1 cellular context compared by ENCODE assay signal in the genomic region with DNA sequence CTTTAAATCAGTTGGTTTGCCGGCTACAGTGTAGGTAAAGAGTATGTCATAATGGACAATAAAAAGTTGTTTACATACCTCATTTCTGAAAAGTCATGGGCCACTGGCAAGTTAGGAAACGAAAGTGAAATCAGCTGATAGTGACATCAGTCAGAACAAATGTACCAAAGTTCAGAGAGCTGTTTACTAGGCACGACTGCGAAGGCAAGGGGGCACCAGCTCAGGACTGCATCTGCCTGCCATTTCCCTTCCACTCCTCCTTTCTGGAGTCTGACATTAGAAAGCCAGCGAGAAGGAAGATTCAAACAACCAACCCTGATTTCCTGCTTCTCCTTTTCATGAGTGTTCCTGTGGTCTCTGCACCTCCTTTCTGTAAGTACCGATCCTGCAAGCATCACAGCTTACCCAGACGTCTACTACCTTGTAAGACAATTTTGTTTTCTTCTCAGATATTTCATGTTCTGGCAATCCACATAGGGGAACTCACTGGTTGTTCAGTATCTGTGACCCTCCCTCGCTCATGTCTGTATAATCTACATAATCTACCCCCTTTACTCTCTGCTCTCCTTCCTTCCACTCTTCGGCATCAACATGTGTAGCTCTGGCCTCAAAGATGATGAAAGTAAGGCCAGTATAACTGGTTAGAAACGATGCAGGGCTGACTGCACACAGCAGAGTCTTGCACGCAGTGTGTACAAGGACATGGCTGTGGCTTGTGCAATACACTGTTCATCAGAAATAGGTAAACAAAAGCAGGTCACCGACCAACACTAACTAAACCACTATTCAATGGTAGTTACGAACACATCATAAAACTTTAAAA.
TF ChIP-seq lines count a peak whose summit lies in the region.

A gene (plus strand): TSS at position 174 of the 823 bp plus-strand sequence. CDS start 16,370 bp downstream, outside the sequence.

TF ChIP-seq in HepG2, 621 proteins besides CTCF, POLR2A, EP300 and RAD21 (continued from another document and continues in another):
- TF ChIP-seq, protein P1, sequence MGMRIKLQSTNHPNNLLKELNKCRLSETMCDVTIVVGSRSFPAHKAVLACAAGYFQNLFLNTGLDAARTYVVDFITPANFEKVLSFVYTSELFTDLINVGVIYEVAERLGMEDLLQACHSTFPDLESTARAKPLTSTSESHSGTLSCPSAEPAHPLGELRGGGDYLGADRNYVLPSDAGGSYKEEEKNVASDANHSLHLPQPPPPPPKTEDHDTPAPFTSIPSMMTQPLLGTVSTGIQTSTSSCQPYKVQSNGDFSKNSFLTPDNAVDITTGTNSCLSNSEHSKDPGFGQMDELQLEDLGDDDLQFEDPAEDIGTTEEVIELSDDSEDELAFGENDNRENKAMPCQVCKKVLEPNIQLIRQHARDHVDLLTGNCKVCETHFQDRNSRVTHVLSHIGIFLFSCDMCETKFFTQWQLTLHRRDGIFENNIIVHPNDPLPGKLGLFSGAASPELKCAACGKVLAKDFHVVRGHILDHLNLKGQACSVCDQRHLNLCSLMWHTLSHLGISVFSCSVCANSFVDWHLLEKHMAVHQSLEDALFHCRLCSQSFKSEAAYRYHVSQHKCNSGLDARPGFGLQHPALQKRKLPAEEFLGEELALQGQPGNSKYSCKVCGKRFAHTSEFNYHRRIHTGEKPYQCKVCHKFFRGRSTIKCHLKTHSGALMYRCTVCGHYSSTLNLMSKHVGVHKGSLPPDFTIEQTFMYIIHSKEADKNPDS (CRISPR knock-in tag; IDR thresholded peaks at IDR 0.05) = no peak
- TF ChIP-seq WIZ (CRISPR knock-in tag; IDR thresholded peaks at IDR 0.05) (peak; percentile 46; the same call in 1 of the 2 replicates), ZNF724P (CRISPR knock-in tag; IDR thresholded peaks at IDR 0.05; ENCODE audit: borderline replicate concordance) (no peak), MED13 (CRISPR knock-in tag; IDR thresholded peaks at IDR 0.05) (no peak), DPF2 (CRISPR knock-in tag; IDR thresholded peaks at IDR 0.05; ENCODE audit: borderline replicate concordance, low read depth) (peak; percentile 51; the same call in 1 of the 2 replicates), HOXA9 (CRISPR knock-in tag; IDR thresholded peaks at IDR 0.05; ENCODE audit: borderline replicate concordance) (no peak), BRD4 (CRISPR knock-in tag; IDR thresholded peaks at IDR 0.05) (no peak), NR3C1 (CRISPR knock-in tag; IDR thresholded peaks at IDR 0.05) (no peak), HMG20A (CRISPR knock-in tag; IDR thresholded peaks at IDR 0.05; ENCODE audit: borderline replicate concordance) (peak; percentile 54; the same call in 1 of the 2 replicates), MYC (CRISPR knock-in tag; IDR thresholded peaks at IDR 0.05; ENCODE audit: borderline replicate concordance) (no peak), AKAP8 (CRISPR knock-in tag; IDR thresholded peaks at IDR 0.05) (peak; percentile 43; the same call in 1 of the 2 replicates), GATAD1 (CRISPR knock-in tag; IDR thresholded peaks at IDR 0.05) (peak; percentile 52; the same call in 1 of the 2 replicates), SSRP1 (CRISPR knock-in tag; IDR thresholded peaks at IDR 0.05) (no peak), CAMTA2 (CRISPR knock-in tag; IDR thresholded peaks at IDR 0.05; ENCODE audit: borderline replicate concordance) (no peak), MXD4 (CRISPR knock-in tag; IDR thresholded peaks at IDR 0.05) (no peak; the same call in 1 of the 2 replicates), ZNF543 (CRISPR knock-in tag; IDR thresholded peaks at IDR 0.05) (peak; percentile 83; the same call in 1 of the 2 replicates), SMAD1 (CRISPR knock-in tag; IDR thresholded peaks at IDR 0.05; ENCODE audit: borderline replicate concordance, low read depth) (no peak), TOE1 (CRISPR knock-in tag; IDR thresholded peaks at IDR 0.05) (no peak; the same call in 1 of the 2 replicates), THYN1 (CRISPR knock-in tag; IDR thresholded peaks at IDR 0.05; ENCODE audit: borderline replicate concordance, low read depth) (no peak), RBM39 (IDR thresholded peaks at IDR 0.05; ENCODE audit: low read depth, low read length, poor library complexity, severe bottlenecking) (no peak), SMC3 (IDR thresholded peaks at IDR 0.05; ENCODE audit: low read length) (peak; percentile 38; the same call in 1 of the 2 replicates), RBFOX2 (IDR thresholded peaks at IDR 0.05; ENCODE audit: low read depth, low read length) (peak; percentile 80), MBNL3 (CRISPR knock-in tag; conservative IDR thresholded peaks at IDR 0.05) (no peak), ZNF670 (CRISPR knock-in tag; IDR thresholded peaks at IDR 0.05; ENCODE audit: borderline replicate concordance) (peak; percentile 44; the same call in 1 of the 2 replicates), IRF2 (CRISPR knock-in tag; IDR thresholded peaks at IDR 0.05) (peak; percentile 100), ZNF747 (CRISPR knock-in tag; IDR thresholded peaks at IDR 0.05; ENCODE audit: borderline replicate concordance) (0 out of 2 replicates have a peak, but pooled peaks have one; percentile 50)
- TF ChIP-seq, protein P2, sequence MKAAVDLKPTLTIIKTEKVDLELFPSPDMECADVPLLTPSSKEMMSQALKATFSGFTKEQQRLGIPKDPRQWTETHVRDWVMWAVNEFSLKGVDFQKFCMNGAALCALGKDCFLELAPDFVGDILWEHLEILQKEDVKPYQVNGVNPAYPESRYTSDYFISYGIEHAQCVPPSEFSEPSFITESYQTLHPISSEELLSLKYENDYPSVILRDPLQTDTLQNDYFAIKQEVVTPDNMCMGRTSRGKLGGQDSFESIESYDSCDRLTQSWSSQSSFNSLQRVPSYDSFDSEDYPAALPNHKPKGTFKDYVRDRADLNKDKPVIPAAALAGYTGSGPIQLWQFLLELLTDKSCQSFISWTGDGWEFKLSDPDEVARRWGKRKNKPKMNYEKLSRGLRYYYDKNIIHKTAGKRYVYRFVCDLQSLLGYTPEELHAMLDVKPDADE (CRISPR knock-in tag; IDR thresholded peaks at IDR 0.05) = no peak
- TF ChIP-seq, protein P3, sequence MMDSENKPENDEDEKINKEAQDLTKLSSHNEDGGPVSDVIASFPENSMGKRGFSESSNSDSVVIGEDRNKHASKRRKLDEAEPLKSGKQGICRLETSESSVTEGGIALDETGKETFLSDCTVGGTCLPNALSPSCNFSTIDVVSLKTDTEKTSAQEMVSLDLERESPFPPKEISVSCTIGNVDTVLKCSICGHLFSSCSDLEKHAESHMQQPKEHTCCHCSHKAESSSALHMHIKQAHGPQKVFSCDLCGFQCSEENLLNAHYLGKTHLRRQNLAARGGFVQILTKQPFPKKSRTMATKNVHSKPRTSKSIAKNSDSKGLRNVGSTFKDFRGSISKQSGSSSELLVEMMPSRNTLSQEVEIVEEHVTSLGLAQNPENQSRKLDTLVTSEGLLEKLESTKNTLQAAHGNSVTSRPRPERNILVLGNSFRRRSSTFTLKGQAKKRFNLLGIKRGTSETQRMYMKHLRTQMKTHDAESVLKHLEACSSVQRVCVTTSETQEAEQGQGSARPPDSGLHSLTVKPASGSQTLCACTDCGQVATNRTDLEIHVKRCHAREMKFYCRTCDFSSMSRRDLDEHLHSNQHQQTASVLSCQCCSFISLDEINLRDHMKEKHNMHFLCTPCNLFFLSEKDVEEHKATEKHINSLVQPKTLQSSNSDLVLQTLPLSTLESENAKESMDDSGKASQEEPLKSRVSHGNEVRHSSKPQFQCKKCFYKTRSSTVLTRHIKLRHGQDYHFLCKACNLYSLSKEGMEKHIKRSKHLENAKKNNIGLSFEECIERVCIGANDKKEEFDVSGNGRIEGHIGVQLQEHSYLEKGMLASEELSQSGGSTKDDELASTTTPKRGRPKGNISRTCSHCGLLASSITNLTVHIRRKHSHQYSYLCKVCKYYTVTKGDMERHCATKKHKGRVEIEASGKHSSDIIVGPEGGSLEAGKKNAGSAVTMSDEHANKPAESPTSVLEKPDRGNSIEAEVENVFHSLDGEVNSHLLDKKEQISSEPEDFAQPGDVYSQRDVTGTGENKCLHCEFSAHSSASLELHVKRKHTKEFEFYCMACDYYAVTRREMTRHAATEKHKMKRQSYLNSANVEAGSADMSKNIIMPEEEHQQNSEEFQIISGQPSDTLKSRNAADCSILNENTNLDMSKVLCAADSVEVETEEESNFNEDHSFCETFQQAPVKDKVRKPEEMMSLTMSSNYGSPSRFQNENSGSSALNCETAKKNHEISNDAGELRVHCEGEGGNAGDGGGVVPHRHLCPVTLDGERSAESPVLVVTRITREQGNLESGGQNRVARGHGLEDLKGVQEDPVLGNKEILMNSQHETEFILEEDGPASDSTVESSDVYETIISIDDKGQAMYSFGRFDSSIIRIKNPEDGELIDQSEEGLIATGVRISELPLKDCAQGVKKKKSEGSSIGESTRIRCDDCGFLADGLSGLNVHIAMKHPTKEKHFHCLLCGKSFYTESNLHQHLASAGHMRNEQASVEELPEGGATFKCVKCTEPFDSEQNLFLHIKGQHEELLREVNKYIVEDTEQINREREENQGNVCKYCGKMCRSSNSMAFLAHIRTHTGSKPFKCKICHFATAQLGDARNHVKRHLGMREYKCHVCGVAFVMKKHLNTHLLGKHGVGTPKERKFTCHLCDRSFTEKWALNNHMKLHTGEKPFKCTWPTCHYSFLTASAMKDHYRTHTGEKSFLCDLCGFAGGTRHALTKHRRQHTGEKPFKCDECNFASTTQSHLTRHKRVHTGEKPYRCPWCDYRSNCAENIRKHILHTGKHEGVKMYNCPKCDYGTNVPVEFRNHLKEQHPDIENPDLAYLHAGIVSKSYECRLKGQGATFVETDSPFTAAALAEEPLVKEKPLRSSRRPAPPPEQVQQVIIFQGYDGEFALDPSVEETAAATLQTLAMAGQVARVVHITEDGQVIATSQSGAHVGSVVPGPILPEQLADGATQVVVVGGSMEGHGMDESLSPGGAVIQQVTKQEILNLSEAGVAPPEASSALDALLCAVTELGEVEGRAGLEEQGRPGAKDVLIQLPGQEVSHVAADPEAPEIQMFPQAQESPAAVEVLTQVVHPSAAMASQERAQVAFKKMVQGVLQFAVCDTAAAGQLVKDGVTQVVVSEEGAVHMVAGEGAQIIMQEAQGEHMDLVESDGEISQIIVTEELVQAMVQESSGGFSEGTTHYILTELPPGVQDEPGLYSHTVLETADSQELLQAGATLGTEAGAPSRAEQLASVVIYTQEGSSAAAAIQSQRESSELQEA (CRISPR knock-in tag; IDR thresholded peaks at IDR 0.05; ENCODE audit: not compliant biosample characterization) = no peak
- TF ChIP-seq, protein P4, sequence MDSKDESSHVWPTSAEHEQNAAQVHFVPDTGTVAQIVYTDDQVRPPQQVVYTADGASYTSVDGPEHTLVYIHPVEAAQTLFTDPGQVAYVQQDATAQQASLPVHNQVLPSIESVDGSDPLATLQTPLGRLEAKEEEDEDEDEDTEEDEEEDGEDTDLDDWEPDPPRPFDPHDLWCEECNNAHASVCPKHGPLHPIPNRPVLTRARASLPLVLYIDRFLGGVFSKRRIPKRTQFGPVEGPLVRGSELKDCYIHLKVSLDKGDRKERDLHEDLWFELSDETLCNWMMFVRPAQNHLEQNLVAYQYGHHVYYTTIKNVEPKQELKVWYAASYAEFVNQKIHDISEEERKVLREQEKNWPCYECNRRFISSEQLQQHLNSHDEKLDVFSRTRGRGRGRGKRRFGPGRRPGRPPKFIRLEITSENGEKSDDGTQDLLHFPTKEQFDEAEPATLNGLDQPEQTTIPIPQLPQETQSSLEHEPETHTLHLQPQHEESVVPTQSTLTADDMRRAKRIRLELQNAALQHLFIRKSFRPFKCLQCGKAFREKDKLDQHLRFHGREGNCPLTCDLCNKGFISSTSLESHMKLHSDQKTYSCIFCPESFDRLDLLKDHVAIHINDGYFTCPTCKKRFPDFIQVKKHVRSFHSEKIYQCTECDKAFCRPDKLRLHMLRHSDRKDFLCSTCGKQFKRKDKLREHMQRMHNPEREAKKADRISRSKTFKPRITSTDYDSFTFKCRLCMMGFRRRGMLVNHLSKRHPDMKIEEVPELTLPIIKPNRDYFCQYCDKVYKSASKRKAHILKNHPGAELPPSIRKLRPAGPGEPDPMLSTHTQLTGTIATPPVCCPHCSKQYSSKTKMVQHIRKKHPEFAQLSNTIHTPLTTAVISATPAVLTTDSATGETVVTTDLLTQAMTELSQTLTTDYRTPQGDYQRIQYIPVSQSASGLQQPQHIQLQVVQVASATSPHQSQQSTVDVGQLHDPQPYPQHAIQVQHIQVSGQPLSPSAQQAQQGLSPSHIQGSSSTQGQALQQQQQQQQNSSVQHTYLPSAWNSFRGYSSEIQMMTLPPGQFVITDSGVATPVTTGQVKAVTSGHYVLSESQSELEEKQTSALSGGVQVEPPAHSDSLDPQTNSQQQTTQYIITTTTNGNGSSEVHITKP (CRISPR knock-in tag; IDR thresholded peaks at IDR 0.05; ENCODE audit: low read depth) = 0 out of 2 replicates have a peak, but pooled peaks have one; percentile 18
- TF ChIP-seq, protein P5, sequence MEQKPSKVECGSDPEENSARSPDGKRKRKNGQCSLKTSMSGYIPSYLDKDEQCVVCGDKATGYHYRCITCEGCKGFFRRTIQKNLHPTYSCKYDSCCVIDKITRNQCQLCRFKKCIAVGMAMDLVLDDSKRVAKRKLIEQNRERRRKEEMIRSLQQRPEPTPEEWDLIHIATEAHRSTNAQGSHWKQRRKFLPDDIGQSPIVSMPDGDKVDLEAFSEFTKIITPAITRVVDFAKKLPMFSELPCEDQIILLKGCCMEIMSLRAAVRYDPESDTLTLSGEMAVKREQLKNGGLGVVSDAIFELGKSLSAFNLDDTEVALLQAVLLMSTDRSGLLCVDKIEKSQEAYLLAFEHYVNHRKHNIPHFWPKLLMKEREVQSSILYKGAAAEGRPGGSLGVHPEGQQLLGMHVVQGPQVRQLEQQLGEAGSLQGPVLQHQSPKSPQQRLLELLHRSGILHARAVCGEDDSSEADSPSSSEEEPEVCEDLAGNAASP (CRISPR knock-in tag; IDR thresholded peaks at IDR 0.05; ENCODE audit: borderline replicate concordance) = peak; percentile 43; the same call in 1 of the 2 replicates
- TF ChIP-seq, protein P6, sequence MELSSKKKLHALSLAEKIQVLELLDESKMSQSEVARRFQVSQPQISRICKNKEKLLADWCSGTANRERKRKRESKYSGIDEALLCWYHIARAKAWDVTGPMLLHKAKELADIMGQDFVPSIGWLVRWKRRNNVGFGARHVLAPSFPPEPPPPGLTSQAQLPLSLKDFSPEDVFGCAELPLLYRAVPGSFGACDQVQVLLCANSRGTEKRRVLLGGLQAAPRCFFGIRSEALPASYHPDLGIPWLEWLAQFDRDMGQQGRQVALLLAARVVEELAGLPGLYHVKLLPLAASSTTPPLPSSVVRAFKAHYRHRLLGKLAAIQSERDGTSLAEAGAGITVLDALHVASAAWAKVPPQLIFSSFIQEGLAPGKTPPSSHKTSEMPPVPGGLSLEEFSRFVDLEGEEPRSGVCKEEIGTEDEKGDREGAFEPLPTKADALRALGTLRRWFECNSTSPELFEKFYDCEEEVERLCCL (CRISPR knock-in tag; IDR thresholded peaks at IDR 0.05; ENCODE audit: borderline replicate concordance) = no peak
- TF ChIP-seq, protein P7, sequence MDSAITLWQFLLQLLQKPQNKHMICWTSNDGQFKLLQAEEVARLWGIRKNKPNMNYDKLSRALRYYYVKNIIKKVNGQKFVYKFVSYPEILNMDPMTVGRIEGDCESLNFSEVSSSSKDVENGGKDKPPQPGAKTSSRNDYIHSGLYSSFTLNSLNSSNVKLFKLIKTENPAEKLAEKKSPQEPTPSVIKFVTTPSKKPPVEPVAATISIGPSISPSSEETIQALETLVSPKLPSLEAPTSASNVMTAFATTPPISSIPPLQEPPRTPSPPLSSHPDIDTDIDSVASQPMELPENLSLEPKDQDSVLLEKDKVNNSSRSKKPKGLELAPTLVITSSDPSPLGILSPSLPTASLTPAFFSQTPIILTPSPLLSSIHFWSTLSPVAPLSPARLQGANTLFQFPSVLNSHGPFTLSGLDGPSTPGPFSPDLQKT (CRISPR knock-in tag; IDR thresholded peaks at IDR 0.05; ENCODE audit: borderline replicate concordance) = no peak
